9 cellular contexts compared by ENCODE assay signal in the genomic region with DNA sequence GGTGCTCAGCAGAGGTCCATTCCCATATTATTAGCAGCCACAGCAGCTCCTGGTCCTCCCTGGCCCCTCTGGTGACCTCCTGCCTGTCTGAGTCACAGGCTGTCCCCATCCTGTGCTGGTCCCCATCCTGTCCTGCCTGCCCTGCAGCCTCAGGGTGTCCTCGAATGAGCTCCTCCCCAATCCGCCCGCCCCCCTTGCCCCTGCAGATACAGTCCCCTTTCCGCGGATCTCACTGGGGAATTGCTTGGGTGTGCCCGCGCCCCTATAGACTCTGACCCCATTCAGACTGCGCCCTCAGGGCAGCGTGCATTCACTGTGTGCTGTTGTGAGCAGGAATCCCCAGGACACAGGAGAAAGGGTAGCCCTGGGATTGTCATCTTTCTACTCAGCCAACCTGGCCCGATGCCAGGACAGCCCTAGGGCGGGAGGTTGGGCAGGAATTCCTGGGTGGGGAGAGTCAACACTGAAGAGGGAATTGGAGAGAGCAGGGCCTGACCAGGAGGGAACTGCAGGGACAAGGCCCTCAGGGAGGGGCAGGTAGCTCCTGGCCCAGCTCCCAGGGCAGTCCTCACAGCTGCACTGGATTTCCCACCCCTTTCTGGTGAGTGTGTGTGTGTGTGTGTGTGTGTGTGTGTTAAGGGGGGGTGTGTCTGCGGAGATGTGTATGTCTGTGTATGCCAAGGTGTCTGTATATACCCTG. TPM values are rescaled to one million over a fixed set of nuclear protein-coding genes. Genes with fewer than 3 reads are reported as not detected.
DNase-seq lines count a peak whose midpoint lies in the region; ATAC-seq, FAIRE-seq and TF ChIP-seq lines count a peak whose summit lies in the region.
"Had no signal": no experiment of that assay in that cellular context is flagged by ENCODE, and none has a peak within 500 bp of the region (broad histone marks: within the 10 kb centered on the region; RNA-seq: fewer than 3 reads in every experiment).

No MANE protein-coding gene starts in this region.

- H3K27me3 ChIP-seq in keratinocyte (ENCODE audit: control insufficient read depth, extremely low read depth, insufficient read depth, low read length): no peaks in the 10 kb centered on the region

- H3K27me3 Mint-ChIP-seq in T-helper 17 cell: peaks cover 14% of the 10 kb centered on the region

- peaks cover 6% of the 10 kb centered on the region for H3K9me1 ChIP-seq in keratinocyte (ENCODE audit: control insufficient read depth, extremely low read depth, insufficient read depth, low read length)

- TF ChIP-seq CTCF in keratinocyte (optimal IDR thresholded peaks at IDR 0.05 in 1 of 3, IDR thresholded peaks at IDR 0.05 in 1 of 3, conservative IDR thresholded peaks at IDR 0.05 in 1 of 3; ENCODE audit: extremely low read depth in 1 of 3, insufficient read depth in 2 of 3, low read length in 3 of 3): no peak

- peak overlapping the region; percentile 85 for H3K4me2 ChIP-seq in keratinocyte (ENCODE audit: control insufficient read depth, extremely low read depth, insufficient read depth, low read depth, low read length)

- dilution Hi-C loops in keratinocyte (cut with MboI; ENCODE audit: extremely low pct_ligation_motif_present, low sequenced_read_pairs): no loop called here

- no peak overlapping the region for H3K9ac ChIP-seq in keratinocyte (ENCODE audit: control insufficient read depth, extremely low read depth, insufficient read depth, low read length)

- peak overlapping the region; percentile 49 for H3K4me3 Mint-ChIP-seq in T-helper 17 cell
- H3K4me3 Mint-ChIP-seq: T-helper 1 cell treated with Interleukin-12 subunit alpha and Interleukin-12 subunit beta and Interleukin-4 antibody, amounts not matched to agents 30 μg/mL and 1 μg/mL, for 36 hours had no signal

- FAIRE-seq in keratinocyte (lab: Jason Lieb, UNC): peak; percentile 74

- H4K20me1 ChIP-seq in keratinocyte (ENCODE audit: control insufficient read depth, extremely low read depth, insufficient read depth, low read length): no peaks in the 10 kb centered on the region

- H3K36me3 ChIP-seq in keratinocyte (ENCODE audit: control insufficient read depth in 2 of 2, extremely low read depth in 1 of 2, insufficient read depth in 2 of 2, low read length in 2 of 2): no peaks in the 10 kb centered on the region

- H3K9me3 ChIP-seq in T-helper 17 cell (ENCODE audit: control insufficient read depth, low read length, poor library complexity, severe bottlenecking): peaks cover 4% of the 10 kb centered on the region
- H3K9me3 ChIP-seq in keratinocyte (ENCODE audit: control insufficient read depth, low read depth, low read length): peaks cover 4% of the 10 kb centered on the region

- peak overlapping the region in 1 of 3 experiments; percentile 37 for H3K4me3 ChIP-seq in keratinocyte (ENCODE audit: control insufficient read depth in 2 of 3, extremely low read depth in 1 of 3, insufficient read depth in 2 of 3, low read depth in 1 of 3, low read length in 3 of 3)

- no peak for ATAC-seq in T-helper 17 cell
- ATAC-seq in GM19467 (IDR thresholded peaks at IDR 0.05; ENCODE audit: unreplicated experiment): no peak
- no peak for ATAC-seq in GM21367 (IDR thresholded peaks at IDR 0.05; ENCODE audit: unreplicated experiment)

- H3K4me1 ChIP-seq in keratinocyte (ENCODE audit: control insufficient read depth, extremely low read depth, insufficient read depth, low read length): peaks cover 14% of the 10 kb centered on the region

- H2AFZ ChIP-seq in keratinocyte (ENCODE audit: control insufficient read depth, low read length): no peak overlapping the region

- H3K79me2 ChIP-seq in keratinocyte (ENCODE audit: control insufficient read depth, insufficient read depth, low read length): no peaks in the 10 kb centered on the region

- peak overlapping the region; percentile 34 for H3K27ac ChIP-seq in keratinocyte (ENCODE audit: control insufficient read depth, insufficient read depth, low read length)

- no peaks in the 10 kb centered on the region for H3K36me3 Mint-ChIP-seq in T-helper 17 cell (ENCODE audit: low read depth)

- no peak overlapping the region for H3K27ac Mint-ChIP-seq in T-helper 17 cell
- H3K27ac Mint-ChIP-seq: T-helper 1 cell treated with Interleukin-12 subunit alpha and Interleukin-12 subunit beta and Interleukin-4 antibody, amounts not matched to agents 30 μg/mL and 1 μg/mL, for 36 hours had no signal

- peak; percentile 73 for DNase-seq in A172 (ENCODE audit: low spot score)
- peak; percentile 91 for DNase-seq in M059J (ENCODE audit: low read depth)
- DNase-seq in T-helper 17 cell: no peak
- DNase-seq in keratinocyte (ENCODE audit: low read depth, low spot score): peak; percentile 94
- no peak for DNase-seq in activated CD8-positive, alpha-beta memory T cell treated with anti-CD3 and anti-CD28 coated beads, Interleukin-2, amount 50 U/mL, for 4 hours
- DNase-seq in GF-D8 (lab: John Stamatoyannopoulos, UW): no peak

- peaks cover 3% of the 10 kb centered on the region for H3K4me1 Mint-ChIP-seq in T-helper 17 cell

RNA-seq across cellular contexts. Expression of a gene that starts 1.1 kb away (rescaled TPM):
- total RNA-seq in A172 (2014; rRNA removed; shearing (Covaris generic)): not detected in 2 replicates
- total RNA-seq in M059J (2014; rRNA removed; shearing (Covaris generic)): not detected in 2 replicates
- not detected for total RNA-seq in T-helper 17 cell
- not detected in 3 replicates for polyA plus RNA-seq in keratinocyte
- not detected for polyA plus RNA-seq in keratinocyte (2011; ENCODE audit: low read depth)
- polyA plus RNA-seq in keratinocyte (2011; cell fraction: cytosol; rRNA removed): not detected in 2 replicates
- polyA plus RNA-seq in keratinocyte (2011; cell fraction: nucleus; rRNA removed): not detected in 2 replicates
- not detected in 2 replicates for polyA plus RNA-seq in keratinocyte (2012; ENCODE audit: low replicate concordance)
- not detected in 3 replicates for polyA minus RNA-seq in keratinocyte
- not detected for polyA minus RNA-seq in keratinocyte (2011; cell fraction: cytosol; rRNA and poly(A)+ RNA removed)
- not detected in 2 replicates for polyA minus RNA-seq in keratinocyte (2011; cell fraction: nucleus; rRNA and poly(A)+ RNA removed)

RNA-seq across cellular contexts. Expression of a gene that starts 12.5 kb away (rescaled TPM):
- total RNA-seq in A172 (2014; rRNA removed; shearing (Covaris generic)): not detected in 2 replicates
- total RNA-seq in M059J (2014; rRNA removed; shearing (Covaris generic)): not detected in 2 replicates
- total RNA-seq in T-helper 17 cell: not detected
- polyA plus RNA-seq in keratinocyte: not detected in 3 replicates
- not detected for polyA plus RNA-seq in keratinocyte (2011; ENCODE audit: low read depth)
- polyA plus RNA-seq in keratinocyte (2011; cell fraction: cytosol; rRNA removed): not detected in 2 replicates
- not detected in 2 replicates for polyA plus RNA-seq in keratinocyte (2011; cell fraction: nucleus; rRNA removed)
- not detected in 2 replicates for polyA plus RNA-seq in keratinocyte (2012; ENCODE audit: low replicate concordance)
- not detected in 3 replicates for polyA minus RNA-seq in keratinocyte
- not detected for polyA minus RNA-seq in keratinocyte (2011; cell fraction: cytosol; rRNA and poly(A)+ RNA removed)
- polyA minus RNA-seq in keratinocyte (2011; cell fraction: nucleus; rRNA and poly(A)+ RNA removed): not detected in 2 replicates

Comparison
In these comparisons a context has a peak if more than half of its experiments do, and no peak if none do; other contexts are left out.
1. DNase-seq: peak in A172 (single experiment), M059J (single experiment) and keratinocyte (single experiment); none in T-helper 17 cell (0 of 3), activated CD8-positive, alpha-beta memory T cell treated with anti-CD3 and anti-CD28 coated beads, Interleukin-2, amount 50 U/mL, for 4 hours (single experiment) and GF-D8 (single experiment).